Comparison of ENCODE assay signal across 8 cellular contexts in the genomic region with DNA sequence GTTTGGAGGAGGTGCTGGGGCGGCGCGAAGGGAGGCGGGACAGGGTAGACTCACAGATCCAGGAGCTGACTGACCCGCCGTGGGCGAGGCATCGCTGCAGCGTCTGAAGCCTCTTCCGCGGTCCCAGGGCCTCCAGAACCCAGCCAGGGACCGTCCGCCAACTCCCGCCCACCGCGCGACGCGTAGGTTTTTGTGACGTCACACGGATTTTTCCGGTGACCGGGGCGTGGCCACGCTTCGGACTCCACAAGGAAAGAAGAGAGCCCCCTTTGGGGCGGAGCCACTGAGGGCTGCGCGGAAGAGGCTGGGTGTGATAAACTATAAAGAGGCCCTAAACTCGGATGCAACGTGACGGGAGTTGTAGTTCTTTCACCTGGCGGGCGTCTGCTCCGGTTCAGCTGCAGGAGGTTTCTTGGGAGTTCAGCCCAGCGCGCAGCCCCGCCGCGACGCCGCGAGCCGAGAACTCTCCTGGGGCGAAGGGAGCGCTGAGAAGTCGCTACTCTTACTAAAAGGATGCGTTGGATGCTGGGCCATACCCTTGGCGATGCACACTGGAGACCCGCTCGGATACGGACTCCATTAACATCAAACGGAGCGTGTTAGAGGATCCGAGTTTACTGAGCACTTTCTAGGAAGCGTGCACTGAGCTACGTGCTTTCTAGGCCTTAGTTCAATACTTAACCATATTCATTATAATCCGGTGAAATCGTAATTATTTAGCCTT.
A peak's percentile ranks its signal among the peaks of the same experiment; 100 is the strongest.
DNase-seq lines count a peak whose midpoint lies in the region; ATAC-seq and TF ChIP-seq lines count a peak whose summit lies in the region.

TSS of gene AMN1 (minus strand) at position 105 of the 724 bp plus-strand sequence. CDS start at position 92, 13 bp downstream.

- DNase-seq in Ammon's horn (ENCODE audit: low spot score) (peak; percentile 99), NCI-H510A treated with DMSO at 0.1 percent for 48 hours (lab: John Stamatoyannopoulos, UW) (peak; percentile 86), kidney glomerular epithelial cell (lab: John Stamatoyannopoulos, UW) (peak; percentile 98)
- DNase-seq in activated CD4-positive, alpha-beta T cell treated with anti-CD3 and anti-CD28 coated beads for 4 hours = peak; percentile 97 to 98
- DNase-seq in stimulated activated CD4-positive, alpha-beta T cell treated with anti-CD3 and anti-CD28 coated beads, Interleukin-15, amount 100 ng/mL, for 48 hours (ENCODE audit: low read depth in 2 of 2) = peak; percentile 96 to 97

- peak; percentile 95 for ATAC-seq in HG03432 (IDR thresholded peaks at IDR 0.05; ENCODE audit: unreplicated experiment)

- peak within 1 kb of the TSS; percentile 96 for H3K27ac ChIP-seq in cingulate gyrus (ENCODE audit: low read depth, low read length)

- peak; percentile 80 for TF ChIP-seq POLR2A in GM19193 (IDR thresholded peaks at IDR 0.05; ENCODE audit: extremely low read depth, insufficient read depth, insufficient read length)

Comparison
In these comparisons a context has a peak if more than half of its experiments do, and no peak if none do; other contexts are left out.
1. Peak in every context shown above with its lines: DNase-seq, ATAC-seq and H3K27ac ChIP-seq.